ENCODE assay signal across 11 cellular contexts in genomic region chr1:61244114-61244513, GRCh38.
A peak's percentile ranks its signal among the peaks of the same experiment; 100 is the strongest.
DNase-seq lines count a peak whose midpoint lies in the region; ATAC-seq and TF ChIP-seq lines count a peak whose summit lies in the region.
"Had no signal": no experiment of that assay in that cellular context is flagged by ENCODE, and none has a peak within 500 bp of the region (broad histone marks: within the 10 kb centered on the region; RNA-seq: fewer than 3 reads in every experiment).

No MANE protein-coding gene starts in this region.

- H2BK15ac ChIP-seq in IMR-90 (ENCODE audit: low read depth, low read length): no peak overlapping the region

- H3K23ac ChIP-seq in IMR-90 (ENCODE audit: low read depth, low read length): no peak overlapping the region

- H4K91ac ChIP-seq in IMR-90 (ENCODE audit: insufficient read depth, low read depth, low read length): no peak overlapping the region

- no peaks in the 10 kb centered on the region for H3K9me3 Mint-ChIP-seq in glutamatergic neuron (ENCODE audit: unreplicated experiment)
- no peaks in the 10 kb centered on the region for H3K9me3 Mint-ChIP-seq in stimulated activated effector memory CD8-positive, alpha-beta T cell treated with anti-CD3 and anti-CD28 coated beads, Interleukin-12 subunit alpha, Interleukin-12 subunit beta, amount 100 ng/mL, for 72 hours
- H3K9me3 Mint-ChIP-seq: dendritic cell treated with granulocyte-macrophage colony-stimulating factor and Interleukin-4, amounts not matched to agents 40 ng/mL and 50 ng/mL, for 4 days had no signal

- CTCF ChIA-PET in IMR-90 (lab: Yijun Ruan, JAX): interaction anchor here (0.6 kb wide), 1 partner anchor 68 kb away, joined by 3 read pairs; no protein-coding TSS in a partner anchor

- H2BK5ac ChIP-seq in IMR-90 (ENCODE audit: low read depth, low read length, poor library complexity, severe bottlenecking): no peak overlapping the region

- no peaks in the 10 kb centered on the region for H4K20me1 ChIP-seq in IMR-90 (ENCODE audit: insufficient read depth, low read length)

- H2BK20ac ChIP-seq in IMR-90 (ENCODE audit: low read depth, low read length): no peak overlapping the region

- H3K27me3 ChIP-seq in IMR-90 (ENCODE audit: control insufficient read depth, insufficient read depth, low read length): no peaks in the 10 kb centered on the region; the same call in 1 of the 2 replicates

- no peak overlapping the region for H4K5ac ChIP-seq in IMR-90 (ENCODE audit: low read depth, low read length)

- no peak overlapping the region for H3K18ac ChIP-seq in IMR-90 (ENCODE audit: low read depth, low read length)

- no peak overlapping the region for H3K14ac ChIP-seq in IMR-90 (replicated peaks; ENCODE audit: low read depth, low read length)

- dilution Hi-C loops in IMR-90 (cut with HindIII; ENCODE audit: low sequenced_read_pairs, unreplicated experiment): no loop called here

- no peak overlapping the region for H3K27ac ChIP-seq in IMR-90 (ENCODE audit: insufficient read depth, low read length)
- H3K27ac ChIP-seq: VCaP had no signal

- TF ChIP-seq POLR2A in IMR-90 (IDR thresholded peaks at IDR 0.05; ENCODE audit: low read depth, low read length): no peak

- no peak overlapping the region for H3K9ac ChIP-seq in IMR-90 (ENCODE audit: low read depth, low read length)

- peaks cover 47% of the 10 kb centered on the region for H3K4me1 Mint-ChIP-seq in glutamatergic neuron (ENCODE audit: low read depth, unreplicated experiment)
- H3K4me1 Mint-ChIP-seq in stimulated activated effector memory CD8-positive, alpha-beta T cell treated with anti-CD3 and anti-CD28 coated beads, Interleukin-12 subunit alpha, Interleukin-12 subunit beta, amount 100 ng/mL, for 72 hours: peaks cover 21% of the 10 kb centered on the region

- H3K9me3 ChIP-seq in IMR-90 (ENCODE audit: control insufficient read depth, insufficient read depth, low read length): no peaks in the 10 kb centered on the region

- DNase-seq in IMR-90 (peak; percentile 19), glutamatergic neuron (no peak), OCI-M2 (lab: John Stamatoyannopoulos, UW; ENCODE audit: unreplicated experiment) (no peak), kidney glomerular epithelial cell (lab: John Stamatoyannopoulos, UW) (no peak)
- no peak for DNase-seq in stimulated activated effector memory CD8-positive, alpha-beta T cell treated with anti-CD3 and anti-CD28 coated beads, Interleukin-12 subunit alpha, Interleukin-12 subunit beta, amount 100 ng/mL, for 72 hours (ENCODE audit: low spot score in 2 of 2)
- no peak for DNase-seq in activated CD4-positive, alpha-beta T cell treated with anti-CD3 and anti-CD28 coated beads, Interleukin-2, amount 50 U/mL, for 1 hour
- DNase-seq: NCI-H1436 treated with DMSO at 0.1 percent for 48 hours had no signal

- no peak overlapping the region for H3K4me3 Mint-ChIP-seq in glutamatergic neuron (ENCODE audit: unreplicated experiment)
- no peak overlapping the region for H3K4me3 Mint-ChIP-seq in stimulated activated effector memory CD8-positive, alpha-beta T cell treated with anti-CD3 and anti-CD28 coated beads, Interleukin-12 subunit alpha, Interleukin-12 subunit beta, amount 100 ng/mL, for 72 hours
- H3K4me3 Mint-ChIP-seq: dendritic cell treated with granulocyte-macrophage colony-stimulating factor and Interleukin-4, amounts not matched to agents 40 ng/mL and 50 ng/mL, for 4 days had no signal

- H3K4me2 ChIP-seq in IMR-90 (ENCODE audit: low read depth, low read length): no peak overlapping the region

- WGBS in IMR-90 (ENCODE audit: extremely low coverage in 2 of 2, insufficient read length in 1 of 2), 2 experiments: no CpG with 5 or more reads among the region's 1 CpG

- no peak overlapping the region for H2AFZ ChIP-seq in IMR-90 (replicated peaks; ENCODE audit: low read length, poor library complexity)

- H3K27ac Mint-ChIP-seq in glutamatergic neuron (ENCODE audit: unreplicated experiment): peak overlapping the region; percentile 64
- no peak overlapping the region for H3K27ac Mint-ChIP-seq in stimulated activated effector memory CD8-positive, alpha-beta T cell treated with anti-CD3 and anti-CD28 coated beads, Interleukin-12 subunit alpha, Interleukin-12 subunit beta, amount 100 ng/mL, for 72 hours
- H3K27ac Mint-ChIP-seq: dendritic cell treated with granulocyte-macrophage colony-stimulating factor and Interleukin-4, amounts not matched to agents 40 ng/mL and 50 ng/mL, for 4 days had no signal

- H3K56ac ChIP-seq in IMR-90 (ENCODE audit: extremely low read depth, insufficient read depth, low read length): no peak overlapping the region

- H4K8ac ChIP-seq in IMR-90 (ENCODE audit: low read depth in 2 of 2, low read length in 2 of 2): no peak overlapping the region

- in situ Hi-C loops in IMR-90 (cut with MboI; ENCODE audit: low sequenced_read_pairs): no loop called here

- intact Hi-C loops in IMR-90 (cut with micrococcal nuclease): no loop called here

- BruUV-seq in IMR-90 (replicated peaks; lab: Mats Ljungman, UMichigan): no TSS peak

- no peak for TF ChIP-seq RAD21 in IMR-90 (IDR thresholded peaks at IDR 0.05; ENCODE audit: low read length)

- ATAC-seq in IMR-90 (ENCODE audit: low read depth): peak; percentile 40
- ATAC-seq in SK-N-SH treated with all-trans-retinoic acid at 6 μM for 48 hours: peak; percentile 83
- peak; percentile 48 for ATAC-seq in stimulated activated effector memory CD8-positive, alpha-beta T cell treated with anti-CD3 and anti-CD28 coated beads, Interleukin-12 subunit alpha, Interleukin-12 subunit beta, amount 100 ng/mL, for 72 hours
- ATAC-seq in HG02970 (IDR thresholded peaks at IDR 0.05; ENCODE audit: low FRiP score, unreplicated experiment): no peak

- H2AK5ac ChIP-seq in IMR-90 (ENCODE audit: low read depth, low read length): no peak overlapping the region

- no peaks in the 10 kb centered on the region for H3K36me3 Mint-ChIP-seq in glutamatergic neuron (ENCODE audit: unreplicated experiment)
- H3K36me3 Mint-ChIP-seq in stimulated activated effector memory CD8-positive, alpha-beta T cell treated with anti-CD3 and anti-CD28 coated beads, Interleukin-12 subunit alpha, Interleukin-12 subunit beta, amount 100 ng/mL, for 72 hours: no peaks in the 10 kb centered on the region

- H3K9me1 ChIP-seq in IMR-90 (ENCODE audit: insufficient read depth, low read length): no peaks in the 10 kb centered on the region

- no peak overlapping the region for H3K4me3 ChIP-seq in IMR-90 (ENCODE audit: insufficient read depth, low read depth, low read length)

- H3K36me3 ChIP-seq in IMR-90 (ENCODE audit: control insufficient read depth, insufficient read depth, low read length): no peaks in the 10 kb centered on the region

- H2AK9ac ChIP-seq in IMR-90 (replicated peaks; ENCODE audit: low read depth, low read length, poor library complexity): no peak overlapping the region

- H3K27me3 Mint-ChIP-seq in glutamatergic neuron (ENCODE audit: unreplicated experiment): peaks cover 5% of the 10 kb centered on the region
- H3K27me3 Mint-ChIP-seq: dendritic cell treated with granulocyte-macrophage colony-stimulating factor and Interleukin-4, amounts not matched to agents 40 ng/mL and 50 ng/mL, for 4 days had no signal

- H3K4me1 ChIP-seq in IMR-90 (ENCODE audit: control insufficient read depth, insufficient read depth, low read length): peaks cover 2% of the 10 kb centered on the region; the same call in 1 of the 2 replicates

- POLR2A ChIA-PET in IMR-90 (lab: Charles Lee; ENCODE audit: unreplicated experiment): no interaction called here

- no peaks in the 10 kb centered on the region for H3K79me1 ChIP-seq in IMR-90 (ENCODE audit: low read depth in 1 of 2, low read length in 2 of 2)

- H2BK120ac ChIP-seq in IMR-90 (ENCODE audit: low read depth, low read length): no peak overlapping the region

- TF ChIP-seq CTCF in IMR-90 (conservative IDR thresholded peaks at IDR 0.05; ENCODE audit: low read depth, low read length): no peak
- no peak for TF ChIP-seq CTCF in glutamatergic neuron (IDR thresholded peaks at IDR 0.05; ENCODE audit: partially characterized antibody, unreplicated experiment)

- no peak overlapping the region for H3K4ac ChIP-seq in IMR-90 (ENCODE audit: low read depth, low read length)

TF ChIP-seq in IMR-90, 13 proteins besides CTCF, POLR2A, EP300 and RAD21 (continues in another document):
- TF ChIP-seq FOS (IDR thresholded peaks at IDR 0.05; ENCODE audit: low read depth, low read length) (no peak), CHD1 (IDR thresholded peaks at IDR 0.05; ENCODE audit: low read depth, low read length) (no peak), MAZ (IDR thresholded peaks at IDR 0.05; ENCODE audit: borderline replicate concordance, low read depth, low read length) (no peak), CEBPB (IDR thresholded peaks at IDR 0.05; ENCODE audit: low read depth, low read length) (no peak), BHLHE40 (IDR thresholded peaks at IDR 0.05; ENCODE audit: low read depth, low read length) (no peak), MAFK (IDR thresholded peaks at IDR 0.05; ENCODE audit: low read depth, low read length) (no peak)
- TF ChIP-seq, protein P1, sequence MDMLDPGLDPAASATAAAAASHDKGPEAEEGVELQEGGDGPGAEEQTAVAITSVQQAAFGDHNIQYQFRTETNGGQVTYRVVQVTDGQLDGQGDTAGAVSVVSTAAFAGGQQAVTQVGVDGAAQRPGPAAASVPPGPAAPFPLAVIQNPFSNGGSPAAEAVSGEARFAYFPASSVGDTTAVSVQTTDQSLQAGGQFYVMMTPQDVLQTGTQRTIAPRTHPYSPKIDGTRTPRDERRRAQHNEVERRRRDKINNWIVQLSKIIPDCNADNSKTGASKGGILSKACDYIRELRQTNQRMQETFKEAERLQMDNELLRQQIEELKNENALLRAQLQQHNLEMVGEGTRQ (IDR thresholded peaks at IDR 0.05; ENCODE audit: low read depth, low read length): no peak

TF ChIP-seq in SK-N-SH treated with all-trans-retinoic acid at 6 μM for 48 hours, 23 proteins besides CTCF, POLR2A, EP300 and RAD21 (continues in another document):
- TF ChIP-seq PPARA (CRISPR knock-in tag; IDR thresholded peaks at IDR 0.05; ENCODE audit: borderline replicate concordance) (no peak), ZNF70 (CRISPR knock-in tag; IDR thresholded peaks at IDR 0.05) (no peak), TOX (CRISPR knock-in tag; IDR thresholded peaks at IDR 0.05; ENCODE audit: borderline replicate concordance) (0 out of 2 replicates have a peak, but pooled peaks have one; percentile 18), ISL1 (CRISPR knock-in tag; IDR thresholded peaks at IDR 0.05) (peak; percentile 16; the same call in 1 of the 2 replicates), BACH2 (CRISPR knock-in tag; IDR thresholded peaks at IDR 0.05; ENCODE audit: borderline replicate concordance) (no peak)
